34 cellular contexts compared by ENCODE assay signal in the genomic region with DNA sequence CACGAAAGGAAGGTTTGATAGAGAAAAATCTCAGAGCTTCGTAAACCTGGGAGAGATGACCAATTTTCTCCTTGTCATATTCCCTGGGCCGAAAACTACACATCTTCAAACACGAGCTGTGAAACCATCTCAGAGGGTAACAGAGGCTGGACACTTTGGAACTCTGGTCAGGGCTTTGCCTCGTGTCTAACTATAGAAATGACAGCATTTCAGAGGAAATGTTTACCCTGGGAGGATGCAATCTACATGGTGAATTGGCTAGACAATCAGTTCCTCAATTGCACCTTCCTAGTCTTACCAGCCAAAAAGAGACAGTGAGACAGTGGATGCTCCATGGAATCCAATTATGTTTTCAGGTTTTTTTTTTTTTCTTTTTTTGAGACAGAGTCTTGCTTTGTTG.
"Had no signal": no experiment of that assay in that cellular context is flagged by ENCODE, and none has a peak within 500 bp of the region (broad histone marks: within the 10 kb centered on the region; RNA-seq: fewer than 3 reads in every experiment).

No MANE protein-coding gene starts in this region.

- DNase-seq: Karpas-422, Kasumi-1, MG63, MM.1S, MV-4-11, NCI-H1048, NCI-H1092, NCI-H1092 treated with DMSO at 0.1 percent for 48 hours, NCI-H1105, NCI-H1105 treated with DMSO at 0.1 percent for 48 hours, NCI-H1417, NCI-H1417 treated with DMSO at 0.1 percent for 48 hours, NCI-H1436, NCI-H1436 treated with DMSO at 0.1 percent for 48 hours, NCI-H146, NCI-H1694, NCI-H1694 treated with DMSO at 0.1 percent for 48 hours, NCI-H187, NCI-H187 treated with DMSO at 0.1 percent for 48 hours, NCI-H1930, NCI-H2029, NCI-H2029 treated with DMSO at 0.1 percent for 48 hours, NCI-H2081, NCI-H2081 treated with DMSO at 0.1 percent for 48 hours, NCI-H2107, NCI-H2171, NCI-H2171 treated with DMSO at 0.1 percent for 48 hours, NCI-H2227 treated with DMSO at 0.1 percent for 48 hours, NCI-H226, NCI-H345, NCI-H446, NCI-H446 treated with DMSO at 0.1 percent for 48 hours, NCI-H510A, NCI-H510A treated with DMSO at 0.1 percent for 48 hours had no signal

- H3K9me3 ChIP-seq: MG63 had no signal

- H3K4me3 ChIP-seq: MG63 had no signal

- H3K27me3 ChIP-seq: MG63 had no signal

- H3K36me3 ChIP-seq: MG63 had no signal
